In the genomic region with DNA sequence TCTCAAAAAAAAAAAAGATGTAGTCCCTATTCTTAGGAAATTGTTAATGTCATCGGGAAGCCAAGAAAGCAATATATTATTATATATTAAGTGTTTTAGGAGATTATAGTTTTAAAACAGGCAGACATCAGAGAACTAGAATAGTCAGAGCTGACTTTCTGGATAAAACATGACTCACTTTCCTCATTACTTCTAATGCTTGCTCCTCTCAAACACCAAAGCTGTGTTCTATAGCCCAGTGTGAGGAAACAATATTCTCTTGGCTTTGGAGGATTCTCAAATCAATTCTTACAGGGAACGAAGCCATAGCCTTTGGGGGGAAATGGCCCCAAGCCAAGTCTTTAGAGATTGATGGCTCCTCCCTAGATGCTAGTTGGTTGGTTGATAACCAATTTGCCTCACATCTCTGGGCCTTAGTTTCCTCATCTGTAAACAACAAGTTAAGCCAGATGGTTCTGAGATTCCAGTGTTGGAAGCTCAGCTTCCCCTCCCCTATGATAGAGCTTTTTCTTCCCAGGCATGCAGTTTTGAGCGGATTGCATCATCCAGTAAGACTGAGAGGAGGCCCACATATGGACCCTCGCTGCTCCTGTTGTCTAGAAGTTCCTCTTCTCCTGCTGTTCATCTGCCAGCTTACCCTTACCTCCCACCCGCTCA, we compare ENCODE assay signal across 10 cellular contexts. TPM values are rescaled to one million over a fixed set of nuclear protein-coding genes. Genes with fewer than 3 reads are reported as not detected.
DNase-seq lines count a peak whose midpoint lies in the region; ATAC-seq and TF ChIP-seq lines count a peak whose summit lies in the region.
"Had no signal": no experiment of that assay in that cellular context is flagged by ENCODE, and none has a peak within 500 bp of the region (broad histone marks: within the 10 kb centered on the region; RNA-seq: fewer than 3 reads in every experiment).

No MANE protein-coding gene starts in this region.

- no peaks in the 10 kb centered on the region for H3K9me3 Mint-ChIP-seq in endothelial cell (ENCODE audit: unreplicated experiment)
- H3K9me3 Mint-ChIP-seq: T-cell had no signal

- H3K4me2 ChIP-seq in neuronal stem cell (ENCODE audit: insufficient read depth, low read length, poor library complexity, severe bottlenecking): no peak overlapping the region

- TF ChIP-seq CTCF in endothelial cell (IDR thresholded peaks at IDR 0.05; ENCODE audit: unreplicated experiment): no peak
- TF ChIP-seq CTCF in omental fat pad (IDR thresholded peaks at IDR 0.05): no peak
- TF ChIP-seq CTCF in foreskin keratinocyte (conservative IDR thresholded peaks at IDR 0.05): no peak

- H3K27ac Mint-ChIP-seq in endothelial cell (ENCODE audit: unreplicated experiment): no peak overlapping the region
- H3K27ac Mint-ChIP-seq: T-cell had no signal

- no peak overlapping the region for H3K23ac ChIP-seq in neuronal stem cell (ENCODE audit: low read depth, low read length, poor library complexity)

- H3K79me1 ChIP-seq in neuronal stem cell (ENCODE audit: low read depth, low read length): peaks cover 6% of the 10 kb centered on the region

- no peak overlapping the region for H3K18ac ChIP-seq in neuronal stem cell (ENCODE audit: low read length)

- no peak overlapping the region for H2BK5ac ChIP-seq in neuronal stem cell (ENCODE audit: low read length)

- peaks cover 13 to 63% of the 10 kb centered on the region in 2 donors for H3K36me3 ChIP-seq in neuronal stem cell (replicated peaks in 1 of 2; ENCODE audit: control insufficient read depth in 2 of 2, insufficient read depth in 2 of 2, low read length in 2 of 2)

- peak overlapping the region; percentile 49 for H3K4me3 Mint-ChIP-seq in endothelial cell (ENCODE audit: unreplicated experiment)
- H3K4me3 Mint-ChIP-seq: T-cell had no signal

- ATAC-seq in omental fat pad (ENCODE audit: low FRiP score): peak; percentile 62
- ATAC-seq in foreskin keratinocyte: no peak
- ATAC-seq: T-cell had no signal

- no peak overlapping the region for H3K4ac ChIP-seq in neuronal stem cell (ENCODE audit: low read length)

- no peak overlapping the region for H3K9ac ChIP-seq in neuronal stem cell (ENCODE audit: low read depth, low read length, poor library complexity)

- H3K27ac ChIP-seq in neuronal stem cell (replicated peaks; ENCODE audit: low read length) (no peak overlapping the region), foreskin keratinocyte (no peak overlapping the region)

- no peak overlapping the region for H3K14ac ChIP-seq in neuronal stem cell (ENCODE audit: low read length)

- no peaks in the 10 kb centered on the region for H3K9me3 ChIP-seq in neuronal stem cell (replicated peaks in 1 of 2; ENCODE audit: control insufficient read depth in 2 of 2, insufficient read depth in 1 of 2, low read depth in 1 of 2, low read length in 2 of 2)
- H3K9me3 ChIP-seq: ascending aorta had no signal

- H3K4me1 Mint-ChIP-seq in endothelial cell (ENCODE audit: unreplicated experiment): peaks cover 12% of the 10 kb centered on the region

- peak; percentile 92 for DNase-seq in DMS 273 (lab: John Stamatoyannopoulos, UW; ENCODE audit: unreplicated experiment)
- DNase-seq in NOMO-1 treated with DMSO at 0.1 percent for 48 hours (lab: John Stamatoyannopoulos, UW; ENCODE audit: unreplicated experiment): peak; percentile 52
- no peak for DNase-seq in endothelial cell (ENCODE audit: low spot score)
- DNase-seq in omental fat pad (ENCODE audit: low spot score): no peak
- DNase-seq in stimulated activated CD4-positive, alpha-beta T cell treated with anti-CD3 and anti-CD28 coated beads, Interleukin-2, amount 100 ng/mL, for 24 hours: no peak
- DNase-seq in H4 (ENCODE audit: low spot score): no peak
- DNase-seq in neuronal stem cell (ENCODE audit: low spot score): no peak
- no peak for DNase-seq in foreskin keratinocyte
- DNase-seq: T-cell had no signal

- H2BK15ac ChIP-seq in neuronal stem cell (ENCODE audit: low read length): no peak overlapping the region

- no peaks in the 10 kb centered on the region for H3K4me1 ChIP-seq in neuronal stem cell (ENCODE audit: control insufficient read depth in 2 of 2, insufficient read depth in 1 of 2, low read depth in 1 of 2, low read length in 2 of 2)
- peaks cover 36% of the 10 kb centered on the region for H3K4me1 ChIP-seq in foreskin keratinocyte

- no CpG with 5 or more reads among the region's 5 CpGs for WGBS in neuronal stem cell (ENCODE audit: extremely low coverage in 2 of 2, insufficient read length in 2 of 2, insufficient replicate concordance in 1 of 2), 2 donors

- peaks cover 20% of the 10 kb centered on the region for H3K36me3 Mint-ChIP-seq in endothelial cell (ENCODE audit: low read depth, unreplicated experiment)

- no peaks in the 10 kb centered on the region for H3K27me3 ChIP-seq in neuronal stem cell (ENCODE audit: control insufficient read depth in 3 of 3, insufficient read depth in 3 of 3, low read depth in 1 of 3, low read length in 3 of 3)
- H3K27me3 ChIP-seq in foreskin keratinocyte: no peaks in the 10 kb centered on the region
- H3K27me3 ChIP-seq: ascending aorta had no signal

- no peaks in the 10 kb centered on the region for H3K27me3 Mint-ChIP-seq in endothelial cell (ENCODE audit: unreplicated experiment)
- H3K27me3 Mint-ChIP-seq: T-cell had no signal

- no peak overlapping the region for H2BK12ac ChIP-seq in neuronal stem cell (ENCODE audit: low read length)

- no peak overlapping the region for H2AFZ ChIP-seq in neuronal stem cell (ENCODE audit: low read length)

- H4K8ac ChIP-seq in neuronal stem cell (ENCODE audit: low read depth, low read length): no peak overlapping the region

- no peak overlapping the region for H2AK5ac ChIP-seq in neuronal stem cell (ENCODE audit: low read depth, low read length)

- H4K91ac ChIP-seq in neuronal stem cell (ENCODE audit: low read depth, low read length, poor library complexity): no peak overlapping the region

- H3K4me3 ChIP-seq in neuronal stem cell (ENCODE audit: low read length in 2 of 2): no peak overlapping the region
- H3K4me3 ChIP-seq: ascending aorta had no signal

- H2BK120ac ChIP-seq in neuronal stem cell (ENCODE audit: low read depth, low read length): no peak overlapping the region

RNA-seq across cellular contexts. Expression of gene NMT1, which starts 12.4 kb away (rescaled TPM):
- total RNA-seq in endothelial cell (ENCODE audit: unreplicated experiment) (85.8 TPM), omental fat pad (100 to 1,000 TPM in 1 of 4 donors, 10 to 100 TPM in 3; 57.3 to 101 (median 78.1) TPM), foreskin keratinocyte (90.9 and 109 TPM in 2 replicates)
- 119 and 163 TPM in 2 replicates for total RNA-seq in H4 (2014; rRNA removed; shearing (Covaris generic))
- polyA plus RNA-seq in neuronal stem cell (2013, experiment 1 of 2): 99.1 TPM
- polyA plus RNA-seq in neuronal stem cell (2013, experiment 2 of 2): 95.0 TPM
- polyA plus RNA-seq in foreskin keratinocyte: 188 and 193 TPM in 2 replicates

RNA-seq across cellular contexts. Expression of gene DCAKD, which starts 22.1 kb away (rescaled TPM):
- total RNA-seq in endothelial cell (ENCODE audit: unreplicated experiment) (29.2 TPM), omental fat pad (10 to 100 TPM; 22.7 to 36.4 (median 25.2) TPM), foreskin keratinocyte (30.4 and 30.8 TPM in 2 replicates)
- 29.3 and 39.8 TPM in 2 replicates for total RNA-seq in H4 (2014; rRNA removed; shearing (Covaris generic))
- polyA plus RNA-seq in neuronal stem cell (2013, experiment 1 of 2): 46.9 TPM
- polyA plus RNA-seq in neuronal stem cell (2013, experiment 2 of 2): 45.0 TPM
- 19.8 and 21.1 TPM in 2 replicates for polyA plus RNA-seq in foreskin keratinocyte

RNA-seq across cellular contexts. Expression of gene PLCD3, which starts 58.8 kb away (rescaled TPM):
- total RNA-seq in endothelial cell (ENCODE audit: unreplicated experiment): 9.7 TPM
- 10 to 100 TPM; 35.4 to 68.4 (median 44.2) TPM for total RNA-seq in omental fat pad
- total RNA-seq in H4 (2014; rRNA removed; shearing (Covaris generic)): 21.0 and 157 TPM in 2 replicates
- 19.5 TPM for polyA plus RNA-seq in neuronal stem cell (2013, experiment 1 of 2)
- 17.6 TPM for polyA plus RNA-seq in neuronal stem cell (2013, experiment 2 of 2)
- total RNA-seq in foreskin keratinocyte: 60.8 and 63.6 TPM in 2 replicates
- 85.8 and 97.4 TPM in 2 replicates for polyA plus RNA-seq in foreskin keratinocyte

Comparison
In these comparisons a context has a peak if more than half of its experiments do, and no peak if none do; other contexts are left out.
1. DNase-seq: peak in DMS 273 (single experiment) and NOMO-1 treated with DMSO at 0.1 percent for 48 hours (single experiment); none in endothelial cell (single experiment), omental fat pad (single experiment), stimulated activated CD4-positive, alpha-beta T cell treated with anti-CD3 and anti-CD28 coated beads, Interleukin-2, amount 100 ng/mL, for 24 hours (0 of 2), H4 (single experiment), neuronal stem cell (single experiment) and foreskin keratinocyte (0 of 2).